In the genomic region with DNA sequence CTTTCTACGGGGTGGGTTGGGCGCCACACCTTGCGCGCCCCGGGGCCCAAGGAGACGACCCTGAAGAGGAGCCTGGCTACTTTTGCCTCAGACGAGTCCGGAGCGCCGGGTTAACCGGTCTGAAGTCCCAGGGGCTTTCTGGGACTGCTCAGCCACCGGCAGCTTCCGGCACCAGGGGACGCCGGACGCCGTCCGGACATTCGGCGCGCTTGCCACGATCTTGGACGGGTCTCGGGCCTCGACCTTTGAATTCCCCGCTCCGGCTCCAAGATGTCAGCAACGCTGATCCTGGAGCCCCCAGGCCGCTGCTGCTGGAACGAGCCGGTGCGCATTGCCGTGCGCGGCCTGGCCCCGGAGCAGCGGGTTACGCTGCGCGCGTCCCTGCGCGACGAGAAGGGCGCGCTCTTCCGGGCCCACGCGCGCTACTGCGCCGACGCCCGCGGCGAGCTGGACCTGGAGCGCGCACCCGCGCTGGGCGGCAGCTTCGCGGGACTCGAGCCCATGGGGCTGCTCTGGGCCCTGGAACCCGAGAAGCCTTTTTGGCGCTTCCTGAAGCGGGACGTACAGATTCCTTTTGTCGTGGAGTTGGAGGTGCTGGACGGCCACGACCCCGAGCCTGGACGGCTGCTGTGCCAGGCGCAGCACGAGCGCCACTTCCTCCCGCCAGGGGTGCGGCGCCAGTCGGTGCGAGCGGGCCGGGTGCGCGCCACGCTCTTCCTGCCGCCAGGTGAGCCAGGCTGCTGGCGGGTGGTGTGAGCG, we compare ENCODE assay signal across 7 cellular contexts. TPM values are rescaled to one million over a fixed set of nuclear protein-coding genes. Genes with fewer than 3 reads are reported as not detected.
A peak's percentile ranks its signal among the peaks of the same experiment; 100 is the strongest.
DNase-seq lines count a peak whose midpoint lies in the region; ATAC-seq and TF ChIP-seq lines count a peak whose summit lies in the region.

A gene with protein sequence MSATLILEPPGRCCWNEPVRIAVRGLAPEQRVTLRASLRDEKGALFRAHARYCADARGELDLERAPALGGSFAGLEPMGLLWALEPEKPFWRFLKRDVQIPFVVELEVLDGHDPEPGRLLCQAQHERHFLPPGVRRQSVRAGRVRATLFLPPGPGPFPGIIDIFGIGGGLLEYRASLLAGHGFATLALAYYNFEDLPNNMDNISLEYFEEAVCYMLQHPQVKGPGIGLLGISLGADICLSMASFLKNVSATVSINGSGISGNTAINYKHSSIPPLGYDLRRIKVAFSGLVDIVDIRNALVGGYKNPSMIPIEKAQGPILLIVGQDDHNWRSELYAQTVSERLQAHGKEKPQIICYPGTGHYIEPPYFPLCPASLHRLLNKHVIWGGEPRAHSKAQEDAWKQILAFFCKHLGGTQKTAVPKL (plus strand): TSS at position 184 of the 759 bp plus-strand sequence. CDS start 87 bp downstream, at position 271.

- no peak for ATAC-seq in GM18505 (IDR thresholded peaks at IDR 0.05; ENCODE audit: unreplicated experiment)
- peak; percentile 93 to 96 for ATAC-seq in lower lobe of right lung
- no peak for ATAC-seq in HG03571 (IDR thresholded peaks at IDR 0.05; ENCODE audit: unreplicated experiment)

- H3K4me1 ChIP-seq in HUES6 (ENCODE audit: control insufficient read depth, insufficient read depth, low read length) (no peaks in the 10 kb centered on the region), lower lobe of right lung (peaks cover 4% of the 10 kb centered on the region)

- no peak within 1 kb of the TSS for H3K27ac ChIP-seq in HUES6 (ENCODE audit: low read depth, low read length)
- peak within 1 kb of the TSS; percentile 79 for H3K27ac ChIP-seq in lower lobe of right lung

- H3K4me3 ChIP-seq in HUES6 (ENCODE audit: low read depth, low read length) (peak within 1 kb of the TSS; percentile 60), lower lobe of right lung (peak within 1 kb of the TSS; percentile 72)

- no peaks in the 10 kb centered on the region for H3K36me3 ChIP-seq in HUES6 (ENCODE audit: control insufficient read depth, insufficient read depth, low read length)
- H3K36me3 ChIP-seq in lower lobe of right lung: no peaks in the 10 kb centered on the region

- TF ChIP-seq CTCF in lower lobe of right lung (IDR thresholded peaks at IDR 0.05): peak; percentile 13

- peak within 1 kb of the TSS; percentile 67 for H3K9ac ChIP-seq in HUES6 (ENCODE audit: low read length)

- H3K27me3 ChIP-seq in HUES6 (ENCODE audit: control insufficient read depth, insufficient read depth, low read length): peaks cover 22% of the 10 kb centered on the region
- H3K27me3 ChIP-seq in lower lobe of right lung (ENCODE audit: low read depth): no peaks in the 10 kb centered on the region

- DNase-seq in activated CD4-positive, alpha-beta T cell treated with anti-CD3 and anti-CD28 coated beads for 1 hour: peak; percentile 47
- DNase-seq in dermis blood vessel endothelial cell (peak; percentile 35), lower lobe of right lung (peak; percentile 66)
- peak; percentile 57 for DNase-seq in stimulated activated CD8-positive, alpha-beta memory T cell treated with anti-CD3 and anti-CD28 coated beads, Interleukin-4, amount 100 ng/mL, for 48 hours

- peak; percentile 50 for TF ChIP-seq POLR2A in GM18505 (IDR thresholded peaks at IDR 0.05; ENCODE audit: borderline replicate concordance, extremely low read depth, insufficient read depth, insufficient read length)

- no peaks in the 10 kb centered on the region for H3K9me3 ChIP-seq in HUES6 (ENCODE audit: control insufficient read depth, insufficient read depth, low read depth, low read length)
- no peaks in the 10 kb centered on the region for H3K9me3 ChIP-seq in lower lobe of right lung

- intact Hi-C loops in lower lobe of right lung (cut with DNase I): no loop called here

RNA-seq across cellular contexts. Expression of the gene that starts here (rescaled TPM):
- total RNA-seq in dermis blood vessel endothelial cell (0.34 and 1.3 TPM in 2 replicates), lower lobe of right lung (5.0 TPM)

Comparison
In these comparisons a context has a peak if more than half of its experiments do, and no peak if none do; other contexts are left out.
1. ATAC-seq: peak in lower lobe of right lung (2 of 2); none in GM18505 (single experiment) and HG03571 (single experiment).
2. Peak in every context shown above with its lines, with median percentiles within 50 percentile points of each other: DNase-seq.